Comparison of ENCODE assay signal across 8 cellular contexts in genomic region chr1:144560057-144560716, GRCh38. TPM values are rescaled to one million over a fixed set of nuclear protein-coding genes. Genes with fewer than 3 reads are reported as not detected.
A peak's percentile ranks its signal among the peaks of the same experiment; 100 is the strongest.
DNase-seq lines count a peak whose midpoint lies in the region; ATAC-seq lines count a peak whose summit lies in the region.
"Not testable (repeated sequence)": the region's sequence is repeated elsewhere in the genome, so short reads cannot be mapped to it uniquely, and the experiment has no call there.

No MANE protein-coding gene starts in this region.

- DNase-seq in NCI-H446 treated with DMSO at 0.1 percent for 48 hours (lab: John Stamatoyannopoulos, UW) = peak; percentile 65
- peak; percentile 28 to 41 for DNase-seq in activated CD4-positive, alpha-beta T cell treated with anti-CD3 and anti-CD28 coated beads, Interleukin-2, amount 50 U/mL, for 24 hours (ENCODE audit: low read depth in 1 of 2, low spot score in 1 of 2)
- not testable (repeated sequence) for DNase-seq in central memory CD8-positive, alpha-beta T cell (ENCODE audit: low spot score in 2 of 2)
- peak; percentile 11 for DNase-seq in naive B cell

- H3K27ac Mint-ChIP-seq in central memory CD8-positive, alpha-beta T cell (ENCODE audit: low read depth) = peak overlapping the region; percentile 99
- peak overlapping the region in 4 of 6 donors; percentile 98 to 100 (median 100) for H3K27ac Mint-ChIP-seq in naive B cell
- H3K27ac Mint-ChIP-seq in stimulated activated naive CD8-positive, alpha-beta T cell treated with anti-CD3 and anti-CD28 coated beads, Interleukin-15, Interleukin-2, amounts not matched to agents 100 ng/mL and 50 ng/mL, for 24 hours = peak overlapping the region; percentile 99

- H3K36me3 Mint-ChIP-seq in central memory CD8-positive, alpha-beta T cell (ENCODE audit: insufficient read depth) = peaks cover 11% of the 10 kb centered on the region
- H3K36me3 Mint-ChIP-seq in naive B cell; stimulated activated naive CD8-positive, alpha-beta T cell treated with anti-CD3 and anti-CD28 coated beads, Interleukin-15, Interleukin-2, amounts not matched to agents 100 ng/mL and 50 ng/mL, for 24 hours (ENCODE audit: low read depth): not testable (repeated sequence)

- peak overlapping the region; percentile 78 for H3K4me3 Mint-ChIP-seq in central memory CD8-positive, alpha-beta T cell
- peak overlapping the region in 6 of 8 donors; percentile 29 to 89 (median 82) for H3K4me3 Mint-ChIP-seq in naive B cell
- H3K4me3 Mint-ChIP-seq in stimulated activated naive CD8-positive, alpha-beta T cell treated with anti-CD3 and anti-CD28 coated beads, Interleukin-15, Interleukin-2, amounts not matched to agents 100 ng/mL and 50 ng/mL, for 24 hours = peak overlapping the region; percentile 32

- not testable (repeated sequence) for H3K4me1 Mint-ChIP-seq in central memory CD8-positive, alpha-beta T cell; naive B cell; stimulated activated naive CD8-positive, alpha-beta T cell treated with anti-CD3 and anti-CD28 coated beads, Interleukin-15, Interleukin-2, amounts not matched to agents 100 ng/mL and 50 ng/mL, for 24 hours (ENCODE audit: low read depth)

- not testable (repeated sequence) for H3K27me3 Mint-ChIP-seq in central memory CD8-positive, alpha-beta T cell; naive B cell; stimulated activated naive CD8-positive, alpha-beta T cell treated with anti-CD3 and anti-CD28 coated beads, Interleukin-15, Interleukin-2, amounts not matched to agents 100 ng/mL and 50 ng/mL, for 24 hours

- not testable (repeated sequence) for H3K9me3 Mint-ChIP-seq in central memory CD8-positive, alpha-beta T cell; naive B cell; stimulated activated naive CD8-positive, alpha-beta T cell treated with anti-CD3 and anti-CD28 coated beads, Interleukin-15, Interleukin-2, amounts not matched to agents 100 ng/mL and 50 ng/mL, for 24 hours

- ATAC-seq in GM18502 (IDR thresholded peaks at IDR 0.05; ENCODE audit: poor library complexity, unreplicated experiment) = peak; percentile 96
- peak; percentile 88 for ATAC-seq in GM21528 (IDR thresholded peaks at IDR 0.05; ENCODE audit: low FRiP score, unreplicated experiment)
- ATAC-seq in HG03066 (IDR thresholded peaks at IDR 0.05; ENCODE audit: low read depth, unreplicated experiment) = peak; percentile 72
- peak; percentile 86 for ATAC-seq in central memory CD8-positive, alpha-beta T cell (replicated peaks; ENCODE audit: extremely low read depth, poor library complexity, severe bottlenecking)
- ATAC-seq in naive B cell (ENCODE audit: low read depth in 2 of 2) = peak; percentile 86 to 89

RNA-seq across cellular contexts. Expression of gene PPIAL4F, which starts 32.5 kb away (rescaled TPM):
- not detected for polyA plus RNA-seq in naive B cell (ENCODE audit: low read depth in 6 of 6)

Comparison
In these comparisons a context has a peak if more than half of its experiments do, and no peak if none do; other contexts are left out.
1. H3K4me3 Mint-ChIP-seq: peak in every context shown above with its lines; median percentile 82 in naive B cell; 78 in central memory CD8-positive, alpha-beta T cell; 32 in stimulated activated naive CD8-positive, alpha-beta T cell treated with anti-CD3 and anti-CD28 coated beads, Interleukin-15, Interleukin-2, amounts not matched to agents 100 ng/mL and 50 ng/mL, for 24 hours.